ENCODE assay signal across 2 cellular contexts in genomic region chr4:885353-885752, GRCh38.
TF ChIP-seq lines count a peak whose summit lies in the region.

No MANE protein-coding gene starts in this region.

TF ChIP-seq in GM12878, 131 proteins besides CTCF, POLR2A, EP300 and RAD21:
- no peak for TF ChIP-seq ZBTB11 (CRISPR knock-in tag; IDR thresholded peaks at IDR 0.05)
- no peak for TF ChIP-seq SKIL (IDR thresholded peaks at IDR 0.05; ENCODE audit: low read depth, poor library complexity, severe bottlenecking)
- no peak for TF ChIP-seq ETV6 (conservative IDR thresholded peaks at IDR 0.05 in 1 of 2, IDR thresholded peaks at IDR 0.05 in 1 of 2; ENCODE audit: borderline replicate concordance in 1 of 2, low read depth in 1 of 2)
- TF ChIP-seq PKNOX1 (IDR thresholded peaks at IDR 0.05), result no peak
- no peak for TF ChIP-seq MYB (IDR thresholded peaks at IDR 0.05; ENCODE audit: borderline replicate concordance, low read depth, low read length)
- no peak for TF ChIP-seq HDGF (IDR thresholded peaks at IDR 0.05)
- no peak for TF ChIP-seq KDM1A (IDR thresholded peaks at IDR 0.05; ENCODE audit: borderline replicate concordance)
- TF ChIP-seq IRF4 (IDR thresholded peaks at IDR 0.05; ENCODE audit: low read depth, low read length), result no peak
- TF ChIP-seq NFYA (IDR thresholded peaks at IDR 0.05; ENCODE audit: borderline replicate concordance, low read depth, low read length), result no peak
- TF ChIP-seq CREB1 (IDR thresholded peaks at IDR 0.05; ENCODE audit: low read depth), result no peak
- TF ChIP-seq NBN (IDR thresholded peaks at IDR 0.05), result no peak
TF ChIP-seq in GM12878: peak in this region for 0.

TF ChIP-seq in H1, 55 proteins besides CTCF, POLR2A, EP300 and RAD21:
- TF ChIP-seq KDM4A (IDR thresholded peaks at IDR 0.05; ENCODE audit: low read depth, low read length, severe bottlenecking) (no peak), HDAC2 (IDR thresholded peaks at IDR 0.05; ENCODE audit: borderline replicate concordance in 1 of 2, low read depth in 2 of 2, low read length in 2 of 2) (no peak), SP4 (IDR thresholded peaks at IDR 0.05; ENCODE audit: low read length) (no peak), EZH2 (IDR thresholded peaks at IDR 0.05; ENCODE audit: low read depth, low read length, severe bottlenecking) (no peak), CTBP2 (IDR thresholded peaks at IDR 0.05; ENCODE audit: borderline replicate concordance, insufficient read depth, insufficient read length, low read length) (no peak), RFX5 (IDR thresholded peaks at IDR 0.05; ENCODE audit: borderline replicate concordance, low read depth, low read length) (no peak), E2F6 (IDR thresholded peaks at IDR 0.05) (no peak), KDM1A (IDR thresholded peaks at IDR 0.05; ENCODE audit: borderline replicate concordance, low read length) (no peak), NRF1 (IDR thresholded peaks at IDR 0.05; ENCODE audit: low read depth, low read length) (no peak), JUND (IDR thresholded peaks at IDR 0.05; ENCODE audit: low read length) (no peak), BACH1 (IDR thresholded peaks at IDR 0.05; ENCODE audit: low read length) (no peak), MAFK (IDR thresholded peaks at IDR 0.05; ENCODE audit: low read depth, low read length) (no peak), CHD1 (IDR thresholded peaks at IDR 0.05; ENCODE audit: low read depth, low read length) (no peak), TAF7 (optimal IDR thresholded peaks at IDR 0.05; ENCODE audit: borderline replicate concordance, low read depth, low read length) (no peak), SP2 (IDR thresholded peaks at IDR 0.05; ENCODE audit: low read length) (no peak), PHF8 (conservative IDR thresholded peaks at IDR 0.05; ENCODE audit: low read depth, low read length) (no peak), EGR1 (IDR thresholded peaks at IDR 0.05; ENCODE audit: borderline replicate concordance, low read depth, low read length) (no peak), TBP (IDR thresholded peaks at IDR 0.05; ENCODE audit: low read depth, low read length) (no peak)
